Comparison of ENCODE assay signal across 8 cellular contexts in the genomic region with DNA sequence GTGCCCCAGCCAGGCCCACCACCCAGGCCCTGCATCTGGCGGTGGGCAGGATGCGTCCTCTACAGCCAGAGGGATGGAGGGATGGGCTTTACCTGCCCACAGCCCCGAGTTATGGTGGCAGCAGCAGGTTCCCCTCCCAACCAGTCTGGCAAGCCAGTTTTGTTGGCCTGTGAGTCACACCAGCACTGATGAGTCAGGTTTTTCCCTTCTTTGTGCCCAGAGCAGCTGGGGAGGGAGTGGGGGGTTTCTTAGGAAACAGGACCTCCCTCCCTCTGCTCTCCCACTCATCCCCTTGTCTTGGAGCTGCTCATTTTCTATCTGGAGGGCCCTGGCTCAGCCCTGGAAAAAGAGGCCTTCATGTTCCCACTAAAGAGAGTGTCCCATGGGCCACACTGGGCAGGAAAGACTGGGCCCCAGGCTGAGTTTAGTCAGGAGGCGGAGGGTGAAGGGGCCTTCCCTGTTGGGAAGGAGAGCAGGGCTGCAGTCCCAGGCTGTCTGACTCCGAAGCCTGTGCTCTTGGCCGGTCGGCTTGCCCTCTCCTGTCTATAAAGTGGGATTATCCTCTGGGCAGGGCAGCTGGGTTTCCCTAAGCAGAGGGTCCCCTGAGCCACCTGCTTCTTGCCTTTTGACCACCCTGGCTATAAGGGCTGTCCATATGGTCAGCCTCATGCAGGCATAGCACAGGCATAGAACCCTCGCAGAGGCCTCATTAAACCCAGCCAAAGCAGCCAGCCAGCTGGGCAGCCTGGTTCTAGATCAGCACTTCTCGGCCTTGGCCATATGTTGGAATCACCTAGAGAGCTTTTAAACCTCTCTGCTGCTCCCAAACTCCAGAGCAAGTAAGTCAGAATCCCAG. TPM values are rescaled to one million over a fixed set of nuclear protein-coding genes. Genes with fewer than 3 reads are reported as not detected.
DNase-seq lines count a peak whose midpoint lies in the region; ATAC-seq and TF ChIP-seq lines count a peak whose summit lies in the region.

No MANE protein-coding gene starts in this region.

- H3K9me3 ChIP-seq in HUES6 (ENCODE audit: control insufficient read depth, insufficient read depth, low read depth, low read length) (no peaks in the 10 kb centered on the region), upper lobe of right lung (no peaks in the 10 kb centered on the region)

- TF ChIP-seq CTCF in AG09309 (IDR thresholded peaks at IDR 0.05; ENCODE audit: control insufficient read depth, insufficient read depth, low read depth, low read length, missing control alignments) (no peak), foreskin keratinocyte (conservative IDR thresholded peaks at IDR 0.05) (no peak), upper lobe of right lung (IDR thresholded peaks at IDR 0.05) (no peak)

- H3K36me3 Mint-ChIP-seq in activated T-cell treated with anti-CD3 and anti-CD28 coated beads, Interleukin-2, amount 50 U/mL, for 4 hours (ENCODE audit: insufficient read depth): no peaks in the 10 kb centered on the region

- H3K4me3 Mint-ChIP-seq in activated T-cell treated with anti-CD3 and anti-CD28 coated beads, Interleukin-2, amount 50 U/mL, for 4 hours: peak overlapping the region; percentile 43

- H3K9me3 Mint-ChIP-seq in activated T-cell treated with anti-CD3 and anti-CD28 coated beads, Interleukin-2, amount 50 U/mL, for 4 hours: no peaks in the 10 kb centered on the region

- H3K36me3 ChIP-seq in HUES6 (ENCODE audit: control insufficient read depth, insufficient read depth, low read length): no peaks in the 10 kb centered on the region
- H3K36me3 ChIP-seq in upper lobe of right lung: no peaks in the 10 kb centered on the region

- peak; percentile 62 for DNase-seq in AG09309 (ENCODE audit: low read depth)
- DNase-seq in activated T-cell treated with anti-CD3 and anti-CD28 coated beads, Interleukin-2, amount 50 U/mL, for 4 hours: peak; percentile 25
- peak; percentile 91 to 96 for DNase-seq in foreskin keratinocyte
- DNase-seq in occipital lobe (lab: John Stamatoyannopoulos, UW): peak; percentile 77
- DNase-seq in upper lobe of right lung: no peak

- intact Hi-C loops in upper lobe of right lung (cut with DNase I): no loop called here

- peaks cover 2% of the 10 kb centered on the region for H3K27me3 Mint-ChIP-seq in activated T-cell treated with anti-CD3 and anti-CD28 coated beads, Interleukin-2, amount 50 U/mL, for 4 hours (ENCODE audit: low read depth)

- ATAC-seq in activated T-cell treated with anti-CD3 and anti-CD28 coated beads, Interleukin-2, amount 50 U/mL, for 4 hours: peak; percentile 56 to 66
- ATAC-seq in foreskin keratinocyte: peak; percentile 83
- peak; percentile 61 for ATAC-seq in upper lobe of right lung
- no peak for ATAC-seq in GM19397 (IDR thresholded peaks at IDR 0.05; ENCODE audit: unreplicated experiment)
- no peak for ATAC-seq in HG02884 (IDR thresholded peaks at IDR 0.05; ENCODE audit: unreplicated experiment)

- H3K27me3 ChIP-seq in HUES6 (ENCODE audit: control insufficient read depth, insufficient read depth, low read length) (no peaks in the 10 kb centered on the region), foreskin keratinocyte (no peaks in the 10 kb centered on the region), upper lobe of right lung (no peaks in the 10 kb centered on the region)

- H3K9ac ChIP-seq in HUES6 (ENCODE audit: low read length): peak overlapping the region; percentile 69

- H3K4me3 ChIP-seq in AG09309 (ENCODE audit: control insufficient read depth, low read depth, low read length): no peak overlapping the region; the same call in 1 of the 2 replicates
- no peak overlapping the region for H3K4me3 ChIP-seq in HUES6 (ENCODE audit: low read depth, low read length)
- H3K4me3 ChIP-seq in upper lobe of right lung: no peak overlapping the region

- H3K27ac ChIP-seq in HUES6 (ENCODE audit: low read depth, low read length) (peak overlapping the region; percentile 58), foreskin keratinocyte (peak overlapping the region; percentile 94), upper lobe of right lung (peak overlapping the region; percentile 71)

- peaks cover 21% of the 10 kb centered on the region for H3K4me1 Mint-ChIP-seq in activated T-cell treated with anti-CD3 and anti-CD28 coated beads, Interleukin-2, amount 50 U/mL, for 4 hours (ENCODE audit: low read depth)

- H3K4me1 ChIP-seq in HUES6 (ENCODE audit: control insufficient read depth, insufficient read depth, low read length): peaks cover 42% of the 10 kb centered on the region
- H3K4me1 ChIP-seq in foreskin keratinocyte: peaks cover 28% of the 10 kb centered on the region
- peaks cover 38% of the 10 kb centered on the region for H3K4me1 ChIP-seq in upper lobe of right lung

RNA-seq across cellular contexts. Expression of gene ANKRD2, which starts 30.2 kb away (rescaled TPM):
- not detected for total RNA-seq in activated T-cell treated with anti-CD3 and anti-CD28 coated beads, Interleukin-2, amount 50 U/mL, for 4 hours
- total RNA-seq in foreskin keratinocyte (1.1 and 1.6 TPM in 2 replicates), occipital lobe (not detected), upper lobe of right lung (0.98 TPM)
- polyA plus RNA-seq in foreskin keratinocyte: 1.2 and 2.1 TPM in 2 replicates

RNA-seq across cellular contexts. Expression of gene HOGA1, which starts 41.8 kb away (rescaled TPM):
- total RNA-seq in activated T-cell treated with anti-CD3 and anti-CD28 coated beads, Interleukin-2, amount 50 U/mL, for 4 hours: not detected
- total RNA-seq in foreskin keratinocyte (0.48 and 0.56 TPM in 2 replicates), occipital lobe (0.62 TPM), upper lobe of right lung (2.3 TPM)
- 0.38 and 0.51 TPM in 2 replicates for polyA plus RNA-seq in foreskin keratinocyte

RNA-seq across cellular contexts. Expression of gene UBTD1, which starts 43.7 kb away (rescaled TPM):
- 1 to 10 TPM; 2.0 to 3.0 (median 2.8) TPM for total RNA-seq in activated T-cell treated with anti-CD3 and anti-CD28 coated beads, Interleukin-2, amount 50 U/mL, for 4 hours
- 24.3 and 26.3 TPM in 2 replicates for total RNA-seq in foreskin keratinocyte
- polyA plus RNA-seq in foreskin keratinocyte: 37.0 and 39.5 TPM in 2 replicates
- total RNA-seq in occipital lobe: 1.1 TPM
- 37.5 TPM for total RNA-seq in upper lobe of right lung

RNA-seq across cellular contexts. Expression of gene MMS19, which starts 44.2 kb away (rescaled TPM):
- total RNA-seq in activated T-cell treated with anti-CD3 and anti-CD28 coated beads, Interleukin-2, amount 50 U/mL, for 4 hours: 10 to 100 TPM; 77.3 to 87.5 (median 83.4) TPM
- total RNA-seq in foreskin keratinocyte (101 and 107 TPM in 2 replicates), occipital lobe (55.4 TPM), upper lobe of right lung (70.7 TPM)
- 79.9 and 87.3 TPM in 2 replicates for polyA plus RNA-seq in foreskin keratinocyte

RNA-seq across cellular contexts. Expression of gene C10orf62, which starts 47.1 kb away (rescaled TPM):
- total RNA-seq in activated T-cell treated with anti-CD3 and anti-CD28 coated beads, Interleukin-2, amount 50 U/mL, for 4 hours: not detected
- total RNA-seq in foreskin keratinocyte (not detected in 2 replicates), occipital lobe (not detected), upper lobe of right lung (not detected)
- not detected in 2 replicates for polyA plus RNA-seq in foreskin keratinocyte

Comparison
In these comparisons a context has a peak if more than half of its experiments do, and no peak if none do; other contexts are left out.
1. ATAC-seq: peak in activated T-cell treated with anti-CD3 and anti-CD28 coated beads, Interleukin-2, amount 50 U/mL, for 4 hours (2 of 2), foreskin keratinocyte (single experiment) and upper lobe of right lung (single experiment); none in GM19397 (single experiment) and HG02884 (single experiment).
2. Peak in every context shown above with its lines, with median percentiles within 50 percentile points of each other: H3K27ac ChIP-seq.